Comparison of ENCODE assay signal across 8 cellular contexts in the genomic region with DNA sequence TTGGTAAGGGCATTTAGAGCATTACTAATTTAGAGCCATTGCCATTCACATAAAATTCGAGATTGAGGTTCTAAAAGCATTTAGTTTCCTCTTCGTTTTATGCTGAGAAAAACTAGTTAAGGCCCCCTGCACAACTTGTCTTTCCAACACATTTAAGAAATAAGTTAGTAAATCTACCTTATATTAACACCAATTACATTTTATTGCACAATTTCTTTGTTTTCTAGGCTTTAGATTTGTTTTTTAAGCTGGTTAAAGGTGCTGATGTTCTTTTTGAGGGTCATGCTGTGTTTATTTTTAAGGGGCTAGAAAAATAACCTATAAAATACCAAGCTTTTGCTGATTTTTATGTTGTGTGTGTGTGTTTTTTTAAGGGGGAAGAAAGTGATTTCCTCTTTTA. TPM values are rescaled to one million over a fixed set of nuclear protein-coding genes. Genes with fewer than 3 reads are reported as not detected.
DNase-seq lines count a peak whose midpoint lies in the region; ATAC-seq and TF ChIP-seq lines count a peak whose summit lies in the region.

No MANE protein-coding gene starts in this region.

- H3K4me2 ChIP-seq in mesenchymal stem cell (ENCODE audit: low read length, poor library complexity, severe bottlenecking), result no peak overlapping the region

- no peak for TF ChIP-seq POLR2A in vagina (IDR thresholded peaks at IDR 0.05)

- no peak overlapping the region for H2BK15ac ChIP-seq in mesenchymal stem cell (ENCODE audit: low read depth, poor library complexity, severe bottlenecking)

- H3K27me3 ChIP-seq in mesenchymal stem cell (ENCODE audit: control insufficient read depth in 1 of 2, insufficient read depth in 1 of 2, low read length in 2 of 2) (no peaks in the 10 kb centered on the region), vagina (no peaks in the 10 kb centered on the region)

- no peak overlapping the region for H2BK12ac ChIP-seq in mesenchymal stem cell (ENCODE audit: low read length in 2 of 2)

- H3K27me3 Mint-ChIP-seq in stimulated activated naive CD8-positive, alpha-beta T cell treated with anti-CD3 and anti-CD28 coated beads, Interleukin-15, Interleukin-2, amounts not matched to agents 100 ng/mL and 50 ng/mL, for 24 hours, result no peaks in the 10 kb centered on the region

- H3K9ac ChIP-seq in mesenchymal stem cell (ENCODE audit: low read length), result peak overlapping the region; percentile 91

- peaks cover 66% of the 10 kb centered on the region for H3K4me1 Mint-ChIP-seq in stimulated activated naive CD8-positive, alpha-beta T cell treated with anti-CD3 and anti-CD28 coated beads, Interleukin-15, Interleukin-2, amounts not matched to agents 100 ng/mL and 50 ng/mL, for 24 hours (ENCODE audit: low read depth)

- no peak overlapping the region for H3K4ac ChIP-seq in mesenchymal stem cell (ENCODE audit: low read depth in 1 of 2, low read length in 2 of 2)

- WGBS in mesenchymal stem cell, result 50% methylated on average over 2 of the region's 2 CpGs

- no peak overlapping the region for H4K91ac ChIP-seq in mesenchymal stem cell (ENCODE audit: low read length)

- H2AFZ ChIP-seq in mesenchymal stem cell (ENCODE audit: low read depth, low read length), result no peak overlapping the region

- H3K27ac Mint-ChIP-seq in stimulated activated naive CD8-positive, alpha-beta T cell treated with anti-CD3 and anti-CD28 coated beads, Interleukin-15, Interleukin-2, amounts not matched to agents 100 ng/mL and 50 ng/mL, for 24 hours, result no peak overlapping the region

- H3K4me1 ChIP-seq in mesenchymal stem cell (ENCODE audit: control insufficient read depth, insufficient read depth, low read depth, low read length), result peaks cover 3% of the 10 kb centered on the region
- H3K4me1 ChIP-seq in vagina, result peaks cover 49% of the 10 kb centered on the region

- H2AK5ac ChIP-seq in mesenchymal stem cell (ENCODE audit: low read length, severe bottlenecking), result no peak overlapping the region

- H3K4me3 ChIP-seq in astrocyte of the cerebellum (ENCODE audit: low read depth, low read length) (peak overlapping the region; percentile 93), mesenchymal stem cell (ENCODE audit: insufficient read depth in 1 of 2, low read depth in 1 of 2, low read length in 2 of 2) (peak overlapping the region in 1 of 2 experiments; percentile 83), vagina (peak overlapping the region; percentile 83 to 94)

- peak overlapping the region; percentile 91 for H3K4me3 Mint-ChIP-seq in stimulated activated naive CD8-positive, alpha-beta T cell treated with anti-CD3 and anti-CD28 coated beads, Interleukin-15, Interleukin-2, amounts not matched to agents 100 ng/mL and 50 ng/mL, for 24 hours

- in situ Hi-C loops in astrocyte of the cerebellum (cut with HindIII; ENCODE audit: low sequenced_read_pairs), result no loop called here

- no peak overlapping the region for H3K14ac ChIP-seq in mesenchymal stem cell (ENCODE audit: low read length in 2 of 2)

- no peak overlapping the region for H3K23ac ChIP-seq in mesenchymal stem cell (ENCODE audit: low read length in 2 of 2)

- peaks cover 11 to 17% of the 10 kb centered on the region in 2 experiments for H3K36me3 ChIP-seq in mesenchymal stem cell (ENCODE audit: control insufficient read depth in 1 of 2, insufficient read depth in 2 of 2, low read depth in 1 of 2, low read length in 2 of 2)
- no peaks in the 10 kb centered on the region for H3K36me3 ChIP-seq in vagina

- no peak for ATAC-seq in stimulated activated naive CD8-positive, alpha-beta T cell treated with anti-CD3 and anti-CD28 coated beads, Interleukin-15, Interleukin-2, amounts not matched to agents 100 U/mL and 50 U/mL, for 24 hours

- no peak overlapping the region for H2BK120ac ChIP-seq in mesenchymal stem cell (ENCODE audit: low read depth, low read length)

- no peak overlapping the region for H2BK5ac ChIP-seq in mesenchymal stem cell (ENCODE audit: low read depth, low read length, poor library complexity, severe bottlenecking)

- H3K18ac ChIP-seq in mesenchymal stem cell (ENCODE audit: low read depth in 1 of 2, low read length in 2 of 2), result no peak overlapping the region

- H3K36me3 Mint-ChIP-seq in stimulated activated naive CD8-positive, alpha-beta T cell treated with anti-CD3 and anti-CD28 coated beads, Interleukin-15, Interleukin-2, amounts not matched to agents 100 ng/mL and 50 ng/mL, for 24 hours (ENCODE audit: low read depth), result peaks cover 24% of the 10 kb centered on the region

- H3K9me3 Mint-ChIP-seq in stimulated activated naive CD8-positive, alpha-beta T cell treated with anti-CD3 and anti-CD28 coated beads, Interleukin-15, Interleukin-2, amounts not matched to agents 100 ng/mL and 50 ng/mL, for 24 hours, result no peaks in the 10 kb centered on the region

- TF ChIP-seq CTCF in astrocyte of the cerebellum (IDR thresholded peaks at IDR 0.05; ENCODE audit: low read depth, low read length, missing control alignments), result no peak
- no peak for TF ChIP-seq CTCF in vagina (IDR thresholded peaks at IDR 0.05)

- H3K9me3 ChIP-seq in mesenchymal stem cell (ENCODE audit: control insufficient read depth, low read length), result no peaks in the 10 kb centered on the region
- no peaks in the 10 kb centered on the region for H3K9me3 ChIP-seq in vagina

- peaks cover 7% of the 10 kb centered on the region for H3K79me1 ChIP-seq in mesenchymal stem cell (replicated peaks; ENCODE audit: low read length, poor library complexity, severe bottlenecking)

- no peak for DNase-seq in stimulated activated naive CD8-positive, alpha-beta T cell treated with anti-CD3 and anti-CD28 coated beads, Interleukin-15, Interleukin-2, amounts not matched to agents 100 U/mL and 50 U/mL, for 24 hours
- DNase-seq in astrocyte of the cerebellum (ENCODE audit: low read depth) (no peak), mesenchymal stem cell (no peak), vagina (ENCODE audit: extremely low spot score in 2 of 2) (no peak), NCI-H2081 treated with DMSO at 0.1 percent for 48 hours (lab: John Stamatoyannopoulos, UW) (no peak), NCI-H2029 treated with DMSO at 0.1 percent for 48 hours (lab: John Stamatoyannopoulos, UW) (no peak), pons (ENCODE audit: low spot score) (no peak)

- H3K27ac ChIP-seq in mesenchymal stem cell (ENCODE audit: low read length, poor library complexity, severe bottlenecking) (no peak overlapping the region), vagina (no peak overlapping the region)

- H4K8ac ChIP-seq in mesenchymal stem cell (ENCODE audit: low read length), result no peak overlapping the region

- intact Hi-C loops in vagina (cut with DNase I), result no loop called here

RNA-seq across cellular contexts. Expression of gene CEPT1, which starts 1.2 kb away (rescaled TPM):
- 16.8 TPM for polyA plus RNA-seq in mesenchymal stem cell (2013, experiment 1 of 2)
- polyA plus RNA-seq in mesenchymal stem cell (2013, experiment 2 of 2), result 17.3 TPM
- total RNA-seq in vagina, result 37.8 TPM

RNA-seq across cellular contexts. Expression of gene DRAM2, which starts 1.4 kb away (rescaled TPM):
- polyA plus RNA-seq in mesenchymal stem cell (2013, experiment 1 of 2), result 46.9 TPM
- 48.3 TPM for polyA plus RNA-seq in mesenchymal stem cell (2013, experiment 2 of 2)
- 33.9 TPM for total RNA-seq in vagina

RNA-seq across cellular contexts. Expression of gene DENND2D, which starts 59.2 kb away (rescaled TPM):
- polyA plus RNA-seq in mesenchymal stem cell (2013, experiment 1 of 2), result 0.95 TPM
- polyA plus RNA-seq in mesenchymal stem cell (2013, experiment 2 of 2), result 0.85 TPM
- 25.5 TPM for total RNA-seq in vagina
